In the genomic region with DNA sequence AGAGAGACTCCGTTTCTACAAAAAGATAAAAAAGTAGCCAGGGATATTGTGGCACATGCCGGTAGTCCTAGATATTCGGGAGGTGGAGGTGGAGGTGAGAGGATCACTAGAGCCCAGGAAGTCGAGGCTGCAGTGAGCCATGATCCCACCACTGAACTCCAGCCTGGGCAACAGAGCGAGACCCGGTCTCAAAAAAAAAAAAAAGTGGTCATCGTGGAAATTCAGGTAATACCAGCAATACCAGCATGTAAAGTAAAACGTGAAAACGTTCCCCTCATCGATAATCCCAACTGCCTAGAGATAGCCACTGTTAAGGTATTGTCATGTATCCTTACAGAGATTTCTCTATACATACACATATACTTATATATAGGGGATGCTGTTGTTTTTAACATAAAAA, we compare ENCODE assay signal across 10 cellular contexts. TPM values are rescaled to one million over a fixed set of nuclear protein-coding genes. Genes with fewer than 3 reads are reported as not detected.
A peak's percentile ranks its signal among the peaks of the same experiment; 100 is the strongest.
DNase-seq lines count a peak whose midpoint lies in the region; ATAC-seq and TF ChIP-seq lines count a peak whose summit lies in the region.
"Had no signal": no experiment of that assay in that cellular context is flagged by ENCODE, and none has a peak within 500 bp of the region (broad histone marks: within the 10 kb centered on the region; RNA-seq: fewer than 3 reads in every experiment).

No MANE protein-coding gene starts in this region.

- CTCF ChIA-PET in WTC11 (lab: Charles Lee): no interaction called here

- peak overlapping the region; percentile 23 for H3K27ac Mint-ChIP-seq in activated naive CD4-positive, alpha-beta T cell treated with anti-CD3 and anti-CD28 coated beads, Interleukin-2, amount 50 U/mL, for 24 hours
- H3K27ac Mint-ChIP-seq in WTC11: no peak overlapping the region

- ATAC-seq in WTC11: no peak
- no peak for ATAC-seq in gastrocnemius medialis

- H3K4me3 Mint-ChIP-seq in activated naive CD4-positive, alpha-beta T cell treated with anti-CD3 and anti-CD28 coated beads, Interleukin-2, amount 50 U/mL, for 24 hours: peak overlapping the region; percentile 100
- H3K4me3 Mint-ChIP-seq in WTC11: peak overlapping the region; percentile 14; the same call in 1 of the 2 replicates

- H3K9me3 ChIP-seq in iPS-18a (ENCODE audit: control insufficient read depth, low read depth, low read length): peaks cover 3% of the 10 kb centered on the region
- H3K9me3 ChIP-seq in subcutaneous abdominal adipose tissue (ENCODE audit: control insufficient read depth in 5 of 5, low read length in 5 of 5): peaks cover 0 to 4% (median 0%) of the 10 kb centered on the region in 5 donors
- H3K9me3 ChIP-seq in gastrocnemius medialis: no peaks in the 10 kb centered on the region

- in situ Hi-C loops in gastrocnemius medialis (cut with MboI; ENCODE audit: low sequenced_read_pairs in 4 of 4): loop anchor here in 1 of 4 donors (10.0 kb wide), 1 partner anchor 109 kb away; a partner anchor contains a TSS

- H3K4me3 ChIP-seq in iPS-18a (ENCODE audit: low read length) (peak overlapping the region; percentile 81), subcutaneous abdominal adipose tissue (ENCODE audit: low read depth in 1 of 5, low read length in 5 of 5) (peak overlapping the region in 1 of 5 donors; percentile 17), gastrocnemius medialis (peak overlapping the region in 2 of 4 donors; percentile 77 to 79)

- H3K9ac ChIP-seq in iPS-18a (ENCODE audit: low read length) (no peak overlapping the region), subcutaneous abdominal adipose tissue (ENCODE audit: low read length in 5 of 5) (no peak overlapping the region)

- H3K4me1 ChIP-seq in iPS-18a (ENCODE audit: control insufficient read depth, low read depth, low read length): no peaks in the 10 kb centered on the region
- H3K4me1 ChIP-seq in subcutaneous abdominal adipose tissue (ENCODE audit: control insufficient read depth in 5 of 5, insufficient read depth in 5 of 5, low read length in 5 of 5): peaks cover 0 to 15% (median 5%) of the 10 kb centered on the region in 5 donors
- peaks cover 8 to 16% of the 10 kb centered on the region in 2 donors for H3K4me1 ChIP-seq in gastrocnemius medialis

- POLR2A ChIA-PET in WTC11 (lab: Charles Lee): no interaction called here

- H3K27me3 Mint-ChIP-seq in activated naive CD4-positive, alpha-beta T cell treated with anti-CD3 and anti-CD28 coated beads, Interleukin-2, amount 50 U/mL, for 24 hours: no peaks in the 10 kb centered on the region
- no peaks in the 10 kb centered on the region for H3K27me3 Mint-ChIP-seq in WTC11 (ENCODE audit: low read depth)

- H3K9me3 Mint-ChIP-seq in activated naive CD4-positive, alpha-beta T cell treated with anti-CD3 and anti-CD28 coated beads, Interleukin-2, amount 50 U/mL, for 24 hours: no peaks in the 10 kb centered on the region
- H3K9me3 Mint-ChIP-seq in WTC11: no peaks in the 10 kb centered on the region

- no peak overlapping the region for H3K27ac ChIP-seq in iPS-18a (ENCODE audit: low read length)
- H3K27ac ChIP-seq in subcutaneous abdominal adipose tissue (ENCODE audit: low read depth, low read length): peak overlapping the region; percentile 84
- peak overlapping the region in 1 of 4 donors; percentile 88 for H3K27ac ChIP-seq in gastrocnemius medialis
- H3K27ac ChIP-seq: C4-2B had no signal

- no peak for TF ChIP-seq POLR2A in gastrocnemius medialis (IDR thresholded peaks at IDR 0.05)

- H3K4me1 Mint-ChIP-seq in activated naive CD4-positive, alpha-beta T cell treated with anti-CD3 and anti-CD28 coated beads, Interleukin-2, amount 50 U/mL, for 24 hours: peaks cover 31% of the 10 kb centered on the region
- no peaks in the 10 kb centered on the region for H3K4me1 Mint-ChIP-seq in WTC11

- H3K27me3 ChIP-seq in iPS-18a (ENCODE audit: control insufficient read depth, insufficient read depth, low read length): no peaks in the 10 kb centered on the region
- peaks cover 0 to 4% (median 0%) of the 10 kb centered on the region in 5 donors for H3K27me3 ChIP-seq in subcutaneous abdominal adipose tissue (ENCODE audit: control insufficient read depth in 5 of 5, insufficient read depth in 4 of 5, low read length in 5 of 5)
- no peaks in the 10 kb centered on the region for H3K27me3 ChIP-seq in gastrocnemius medialis

- H3K36me3 ChIP-seq in iPS-18a (ENCODE audit: control insufficient read depth, low read depth, low read length): no peaks in the 10 kb centered on the region
- no peaks in the 10 kb centered on the region for H3K36me3 ChIP-seq in subcutaneous abdominal adipose tissue (ENCODE audit: control insufficient read depth in 5 of 5, insufficient read depth in 5 of 5, low read length in 5 of 5)
- H3K36me3 ChIP-seq in gastrocnemius medialis: no peaks in the 10 kb centered on the region

- TF ChIP-seq CTCF in WTC11 (IDR thresholded peaks at IDR 0.05) (no peak), gastrocnemius medialis (IDR thresholded peaks at IDR 0.05 in 4 of 5, conservative IDR thresholded peaks at IDR 0.05 in 1 of 5) (no peak)

- intact Hi-C loops in gastrocnemius medialis (cut with DNase I; ENCODE audit: low total_unique reads): no loop called here

- DNase-seq in activated naive CD4-positive, alpha-beta T cell (lab: John Stamatoyannopoulos, UW): no peak
- DNase-seq in WTC11 (ENCODE audit: low spot score) (no peak), islet precursor cell (no peak), hepatic stellate cell (ENCODE audit: low spot score) (no peak), gastrocnemius medialis (no peak)
- DNase-seq: caudate nucleus had no signal

- H3K36me3 Mint-ChIP-seq in activated naive CD4-positive, alpha-beta T cell treated with anti-CD3 and anti-CD28 coated beads, Interleukin-2, amount 50 U/mL, for 24 hours: peaks cover 11% of the 10 kb centered on the region
- peaks cover 8% of the 10 kb centered on the region for H3K36me3 Mint-ChIP-seq in WTC11

TF ChIP-seq in WTC11, 78 proteins besides CTCF, POLR2A, EP300 and RAD21 (continues in another document):
- no peak for TF ChIP-seq ATF1 (CRISPR knock-in tag; IDR thresholded peaks at IDR 0.05)
- TF ChIP-seq RORB (CRISPR knock-in tag; IDR thresholded peaks at IDR 0.05): no peak
- no peak for TF ChIP-seq ESRRA (CRISPR knock-in tag; IDR thresholded peaks at IDR 0.05; ENCODE audit: borderline replicate concordance)
- no peak for TF ChIP-seq ZNF263 (CRISPR knock-in tag; IDR thresholded peaks at IDR 0.05; ENCODE audit: low read depth)
- TF ChIP-seq, protein P1, sequence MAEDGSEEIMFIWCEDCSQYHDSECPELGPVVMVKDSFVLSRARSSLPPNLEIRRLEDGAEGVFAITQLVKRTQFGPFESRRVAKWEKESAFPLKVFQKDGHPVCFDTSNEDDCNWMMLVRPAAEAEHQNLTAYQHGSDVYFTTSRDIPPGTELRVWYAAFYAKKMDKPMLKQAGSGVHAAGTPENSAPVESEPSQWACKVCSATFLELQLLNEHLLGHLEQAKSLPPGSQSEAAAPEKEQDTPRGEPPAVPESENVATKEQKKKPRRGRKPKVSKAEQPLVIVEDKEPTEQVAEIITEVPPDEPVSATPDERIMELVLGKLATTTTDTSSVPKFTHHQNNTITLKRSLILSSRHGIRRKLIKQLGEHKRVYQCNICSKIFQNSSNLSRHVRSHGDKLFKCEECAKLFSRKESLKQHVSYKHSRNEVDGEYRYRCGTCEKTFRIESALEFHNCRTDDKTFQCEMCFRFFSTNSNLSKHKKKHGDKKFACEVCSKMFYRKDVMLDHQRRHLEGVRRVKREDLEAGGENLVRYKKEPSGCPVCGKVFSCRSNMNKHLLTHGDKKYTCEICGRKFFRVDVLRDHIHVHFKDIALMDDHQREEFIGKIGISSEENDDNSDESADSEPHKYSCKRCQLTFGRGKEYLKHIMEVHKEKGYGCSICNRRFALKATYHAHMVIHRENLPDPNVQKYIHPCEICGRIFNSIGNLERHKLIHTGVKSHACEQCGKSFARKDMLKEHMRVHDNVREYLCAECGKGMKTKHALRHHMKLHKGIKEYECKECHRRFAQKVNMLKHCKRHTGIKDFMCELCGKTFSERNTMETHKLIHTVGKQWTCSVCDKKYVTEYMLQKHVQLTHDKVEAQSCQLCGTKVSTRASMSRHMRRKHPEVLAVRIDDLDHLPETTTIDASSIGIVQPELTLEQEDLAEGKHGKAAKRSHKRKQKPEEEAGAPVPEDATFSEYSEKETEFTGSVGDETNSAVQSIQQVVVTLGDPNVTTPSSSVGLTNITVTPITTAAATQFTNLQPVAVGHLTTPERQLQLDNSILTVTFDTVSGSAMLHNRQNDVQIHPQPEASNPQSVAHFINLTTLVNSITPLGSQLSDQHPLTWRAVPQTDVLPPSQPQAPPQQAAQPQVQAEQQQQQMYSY (CRISPR knock-in tag; IDR thresholded peaks at IDR 0.05): no peak
- TF ChIP-seq SOX15 (CRISPR knock-in tag; IDR thresholded peaks at IDR 0.05): no peak
- no peak for TF ChIP-seq NR3C1 (CRISPR knock-in tag; conservative IDR thresholded peaks at IDR 0.05; ENCODE audit: low read depth)
- TF ChIP-seq IRF2 (CRISPR knock-in tag; IDR thresholded peaks at IDR 0.05; ENCODE audit: borderline replicate concordance, low read depth): no peak
- no peak for TF ChIP-seq NFYB (CRISPR knock-in tag; conservative IDR thresholded peaks at IDR 0.05; ENCODE audit: low read depth)
- no peak for TF ChIP-seq SP1 (CRISPR knock-in tag; conservative IDR thresholded peaks at IDR 0.05)

RNA-seq across cellular contexts. Expression of a gene that starts 1.5 kb away (rescaled TPM):
- 32.2 to 37.1 TPM (median 33.6 TPM) in 3 replicates for total RNA-seq in WTC11 (2021)
- total RNA-seq in gastrocnemius medialis: 10 to 100 TPM; 26.2 to 40.1 (median 32.7) TPM

RNA-seq across cellular contexts. Expression of a gene that starts 5.6 kb away (rescaled TPM):
- 280 to 285 TPM (median 281 TPM) in 3 replicates for total RNA-seq in WTC11 (2021)
- total RNA-seq in gastrocnemius medialis: 100 to 1,000 TPM; 788 to 912 (median 821) TPM

RNA-seq across cellular contexts. Expression of a gene that starts 16.8 kb away (rescaled TPM):
- total RNA-seq in WTC11 (2021) (2.7 to 3.4 TPM (median 2.8 TPM) in 3 replicates), gastrocnemius medialis (1 to 10 TPM; 4.0 to 6.3 (median 5.1) TPM)
